Comparison of ENCODE assay signal across 28 cellular contexts in genomic region chr3:9216736-9217135, GRCh38. TPM values are rescaled to one million over a fixed set of nuclear protein-coding genes. Genes with fewer than 3 reads are reported as not detected.
A peak's percentile ranks its signal among the peaks of the same experiment; 100 is the strongest.
DNase-seq lines count a peak whose midpoint lies in the region; ATAC-seq and TF ChIP-seq lines count a peak whose summit lies in the region.
"Had no signal": no experiment of that assay in that cellular context is flagged by ENCODE, and none has a peak within 500 bp of the region (broad histone marks: within the 10 kb centered on the region; RNA-seq: fewer than 3 reads in every experiment).

No MANE protein-coding gene starts in this region.

- H4K20me1 ChIP-seq in PC-3 (ENCODE audit: low read length): no peaks in the 10 kb centered on the region

- no peaks in the 10 kb centered on the region for H3K79me2 ChIP-seq in PC-3 (ENCODE audit: low read length)

- H3K4me3 ChIP-seq in AG09309 (ENCODE audit: control insufficient read depth, low read depth, low read length): no peak overlapping the region
- no peak overlapping the region for H3K4me3 ChIP-seq in PC-3 (ENCODE audit: low read length)
- H3K4me3 ChIP-seq in right atrium auricular region: no peak overlapping the region
- H3K4me3 ChIP-seq: coronary artery, right lobe of liver, SK-N-MC had no signal

- no peak overlapping the region for H2AFZ ChIP-seq in PC-3 (ENCODE audit: low read length)

- CTCF ChIA-PET in PC-3 (lab: Charles Lee): no interaction called here

- H3K9ac ChIP-seq in PC-3 (ENCODE audit: low read length): no peak overlapping the region

- H3F3A ChIP-seq in PC-3 (ENCODE audit: low read length, unreplicated experiment): peaks cover 7% of the 10 kb centered on the region

- H3K27me3 ChIP-seq in PC-3 (ENCODE audit: low read length) (no peaks in the 10 kb centered on the region), right atrium auricular region (no peaks in the 10 kb centered on the region)
- H3K27me3 ChIP-seq: right lobe of liver had no signal

- no peak overlapping the region for H3K4me2 ChIP-seq in PC-3 (ENCODE audit: low read length)

- peak; percentile 31 for DNase-seq in AG09309 (ENCODE audit: low read depth)
- DNase-seq in PC-3: peak; percentile 21
- peak; percentile 65 for DNase-seq in fibroblast of peridontal ligament (ENCODE audit: extremely low read depth)
- no peak for DNase-seq in omental fat pad (ENCODE audit: low spot score)
- no peak for DNase-seq in SW480 (ENCODE audit: low spot score)
- DNase-seq in activated naive CD4-positive, alpha-beta T cell treated with anti-CD3 and anti-CD28 coated beads, Interleukin-2, amount 50 U/mL, for 16 hours: no peak
- DNase-seq in right atrium auricular region (ENCODE audit: low spot score): no peak
- DNase-seq: activated CD8-positive, alpha-beta memory T cell treated with anti-CD3 and anti-CD28 coated beads, Interleukin-2, amount 10 ng/mL, durations not matched to agents 7 days and 5 days; activated gamma-delta T cell; activated naive CD8-positive, alpha-beta T cell treated with anti-CD3 and anti-CD28 coated beads, Interleukin-2, amount 10 ng/mL, durations not matched to agents 7 days and 5 days; activated T-cell treated with anti-CD3 and anti-CD28 coated beads, Interleukin-2, amount 50 U/mL, for 4 hours; aorta; CD8-positive, alpha-beta T cell; effector memory CD8-positive, alpha-beta T cell; Karpas-422; left cardiac atrium; NCI-H1417 treated with DMSO at 0.1 percent for 48 hours; NCI-H2081; NCI-H2227 treated with DMSO at 0.1 percent for 48 hours; NCI-H526; OCI-M1; right lobe of liver; stimulated activated CD4-positive, alpha-beta T cell treated with anti-CD3 and anti-CD28 coated beads, Interleukin-4, amount 100 ng/mL, for 24 hours; trophoblast cell had no signal

- TF ChIP-seq CTCF in AG09309 (IDR thresholded peaks at IDR 0.05; ENCODE audit: control insufficient read depth, insufficient read depth, low read depth, low read length, missing control alignments) (no peak), PC-3 (conservative IDR thresholded peaks at IDR 0.05; ENCODE audit: low read depth, low read length) (no peak), omental fat pad (IDR thresholded peaks at IDR 0.05) (no peak), right atrium auricular region (IDR thresholded peaks at IDR 0.05) (no peak)

- ATAC-seq in PC-3 (no peak), omental fat pad (ENCODE audit: low FRiP score) (peak; percentile 38), HG02588 (IDR thresholded peaks at IDR 0.05; ENCODE audit: unreplicated experiment) (no peak)
- ATAC-seq: activated CD8-positive, alpha-beta memory T cell treated with anti-CD3 and anti-CD28 coated beads, Interleukin-2, amount 10 ng/mL, durations not matched to agents 7 days and 5 days; activated T-cell treated with anti-CD3 and anti-CD28 coated beads, Interleukin-2, amount 50 U/mL, for 4 hours; CD8-positive, alpha-beta T cell; effector memory CD8-positive, alpha-beta T cell; HCT116; left cardiac atrium; right lobe of liver had no signal

- H3K27ac ChIP-seq in PC-3 (ENCODE audit: low read length) (no peak overlapping the region), right atrium auricular region (no peak overlapping the region)
- H3K27ac ChIP-seq: coronary artery, right lobe of liver, SK-N-MC had no signal

- H3K9me3 ChIP-seq in PC-3 (ENCODE audit: low read length) (no peaks in the 10 kb centered on the region), right atrium auricular region (no peaks in the 10 kb centered on the region)
- H3K9me3 ChIP-seq: right lobe of liver had no signal

- BruUV-seq in PC-3 (replicated peaks; lab: Mats Ljungman, UMichigan): no TSS peak

- no peaks in the 10 kb centered on the region for H3K9me2 ChIP-seq in PC-3 (replicated peaks; ENCODE audit: low read length)

- POLR2A ChIA-PET in PC-3 (lab: Charles Lee; ENCODE audit: unreplicated experiment): no interaction called here

- H3K36me3 ChIP-seq in PC-3 (ENCODE audit: low read depth, low read length): no peaks in the 10 kb centered on the region
- no peaks in the 10 kb centered on the region for H3K36me3 ChIP-seq in right atrium auricular region
- H3K36me3 ChIP-seq: right lobe of liver had no signal

- intact Hi-C loops in PC-3 (cut with micrococcal nuclease): no loop called here

- H3K4me1 ChIP-seq in PC-3 (ENCODE audit: insufficient read depth, low read length): peaks cover 36% of the 10 kb centered on the region
- no peaks in the 10 kb centered on the region for H3K4me1 ChIP-seq in right atrium auricular region
- H3K4me1 ChIP-seq: right lobe of liver had no signal

RNA-seq across cellular contexts. Expression of gene SRGAP3, which starts 32.7 kb away (rescaled TPM):
- total RNA-seq in PC-3 (2014; rRNA removed) (7.5 and 9.6 TPM in 2 replicates), omental fat pad (1 to 10 TPM; 3.0 to 5.3 (median 3.6) TPM), right atrium auricular region (1 to 10 TPM; 4.0 to 5.0 TPM)

Comparison
In these comparisons a context has a peak if more than half of its experiments do, and no peak if none do; other contexts are left out.
1. DNase-seq: peak in AG09309 (single experiment), PC-3 (single experiment) and fibroblast of peridontal ligament (single experiment); none in omental fat pad (single experiment), SW480 (single experiment), activated naive CD4-positive, alpha-beta T cell treated with anti-CD3 and anti-CD28 coated beads, Interleukin-2, amount 50 U/mL, for 16 hours (single experiment) and right atrium auricular region (single experiment).